ENCODE assay signal across 15 cellular contexts in the genomic region with DNA sequence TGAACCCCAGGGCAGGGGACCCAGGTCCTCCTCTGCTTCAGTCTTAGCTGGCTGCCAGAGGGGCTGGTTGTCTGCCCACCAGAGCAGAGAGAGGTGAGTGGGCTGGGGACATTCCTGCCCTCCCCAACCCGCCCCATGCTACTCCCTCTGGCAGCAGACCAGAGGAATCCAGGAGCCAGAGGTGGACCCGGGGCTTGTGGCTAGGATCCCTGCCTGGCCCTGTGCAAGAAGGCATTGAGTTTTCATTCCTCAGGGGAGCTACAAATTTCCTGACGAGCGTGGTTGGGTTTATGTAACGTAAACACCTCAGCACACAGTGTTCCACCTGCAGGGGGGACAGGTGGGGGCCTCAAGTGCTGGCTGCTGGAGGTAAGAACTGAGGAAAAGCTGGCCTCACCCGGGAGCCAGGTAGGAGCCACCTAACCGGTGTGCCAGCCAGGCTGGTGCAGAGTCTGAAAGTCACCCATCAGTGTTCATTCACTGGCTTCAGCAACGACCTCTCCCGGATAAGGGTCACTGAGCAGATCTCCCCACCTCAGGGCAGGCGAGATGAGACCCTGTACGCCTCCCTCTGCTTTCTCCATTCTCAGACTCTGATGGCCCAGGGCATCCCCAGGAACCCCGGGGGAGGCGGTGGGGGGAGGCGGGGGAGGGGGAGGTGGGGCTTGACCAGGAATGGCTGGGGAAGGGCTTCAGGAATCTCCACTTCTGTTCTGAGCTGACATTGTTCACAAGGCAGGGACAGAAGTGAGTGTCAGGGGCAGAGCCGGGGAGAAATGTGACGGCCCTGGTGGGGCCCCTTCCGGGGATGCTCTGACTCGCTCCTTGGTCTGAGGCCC.
DNase-seq lines count a peak whose midpoint lies in the region; FAIRE-seq lines count a peak whose summit lies in the region.
"Had no signal": no experiment of that assay in that cellular context is flagged by ENCODE, and none has a peak within 500 bp of the region (broad histone marks: within the 10 kb centered on the region; RNA-seq: fewer than 3 reads in every experiment).

No MANE protein-coding gene starts in this region.

- H3K4me3 ChIP-seq in adipocyte (ENCODE audit: low read length) (no peak overlapping the region), small intestine (ENCODE audit: low read depth in 1 of 2, low read length in 2 of 2) (no peak overlapping the region)

- no peaks in the 10 kb centered on the region for H3K9me3 ChIP-seq in adipocyte (ENCODE audit: control insufficient read depth, low read length)
- H3K9me3 ChIP-seq in small intestine (ENCODE audit: control insufficient read depth, low read depth): no peaks in the 10 kb centered on the region

- H3K27me3 ChIP-seq in adipocyte (replicated peaks; ENCODE audit: control insufficient read depth, insufficient read depth, low read length) (no peaks in the 10 kb centered on the region), small intestine (ENCODE audit: control insufficient read depth in 2 of 2, insufficient read depth in 2 of 2, low read length in 2 of 2) (no peaks in the 10 kb centered on the region)

- no peak for FAIRE-seq in small intestine (lab: Jason Lieb, UNC)
- FAIRE-seq: G401.6 had no signal

- H3K27ac ChIP-seq in substantia nigra (ENCODE audit: low read depth, low read length, poor library complexity, severe bottlenecking): peak overlapping the region; percentile 66
- no peak overlapping the region for H3K27ac ChIP-seq in small intestine (ENCODE audit: low read depth in 1 of 2, low read length in 1 of 2)
- H3K27ac ChIP-seq: 22Rv1 had no signal

- peak overlapping the region; percentile 47 for H3K9ac ChIP-seq in adipocyte (ENCODE audit: low read length)

- H3K4me1 ChIP-seq in adipocyte (ENCODE audit: control insufficient read depth, insufficient read depth, low read length) (peaks cover 26% of the 10 kb centered on the region), small intestine (ENCODE audit: control insufficient read depth in 2 of 2, insufficient read depth in 1 of 2, low read depth in 1 of 2, low read length in 1 of 2) (no peaks in the 10 kb centered on the region)

- DNase-seq in DMS153 (lab: John Stamatoyannopoulos, UW) (peak; percentile 22), DMS153 treated with DMSO at 0.1 percent for 48 hours (lab: John Stamatoyannopoulos, UW; ENCODE audit: unreplicated experiment) (no peak), adipocyte (ENCODE audit: low read depth) (no peak), islet precursor cell (peak; percentile 73), substantia nigra (lab: John Stamatoyannopoulos, UW) (no peak), NCI-H82 treated with DMSO at 0.1 percent for 48 hours (lab: John Stamatoyannopoulos, UW; ENCODE audit: unreplicated experiment) (no peak), small intestine (no peak)
- DNase-seq in stimulated activated CD4-positive, alpha-beta T cell treated with anti-CD3 and anti-CD28 coated beads, Interleukin-12 subunit alpha, Interleukin-12 subunit beta, amount 100 ng/mL, for 4 hours: no peak
- DNase-seq: activated CD4-positive, CD25-positive, alpha-beta regulatory T cell; CD8-positive, alpha-beta memory T cell; foreskin melanocyte; NCI-H187 treated with DMSO at 0.1 percent for 48 hours; stimulated activated naive CD8-positive, alpha-beta T cell treated with anti-CD3 and anti-CD28 coated beads, Interleukin-15, Interleukin-2, amounts not matched to agents 100 U/mL and 50 U/mL, for 24 hours had no signal

- WGBS in small intestine, 3 donors: 60 to 69% (median 63%) methylated on average over 18 of the region's 18 CpGs

- H3K36me3 ChIP-seq in adipocyte (ENCODE audit: control insufficient read depth, insufficient read depth, low read length, severe bottlenecking): no peaks in the 10 kb centered on the region
- H3K36me3 ChIP-seq in small intestine (ENCODE audit: control insufficient read depth in 2 of 2, insufficient read depth in 2 of 2, low read length in 2 of 2): no peaks in the 10 kb centered on the region

Comparison
In these comparisons a context has a peak if more than half of its experiments do, and no peak if none do; other contexts are left out.
1. DNase-seq: peak in DMS153 (single experiment) and islet precursor cell (single experiment); none in DMS153 treated with DMSO at 0.1 percent for 48 hours (single experiment), adipocyte (single experiment), substantia nigra (0 of 49), NCI-H82 treated with DMSO at 0.1 percent for 48 hours (single experiment), stimulated activated CD4-positive, alpha-beta T cell treated with anti-CD3 and anti-CD28 coated beads, Interleukin-12 subunit alpha, Interleukin-12 subunit beta, amount 100 ng/mL, for 4 hours (single experiment) and small intestine (single experiment).